ENCODE assay signal across 8 cellular contexts in the genomic region with DNA sequence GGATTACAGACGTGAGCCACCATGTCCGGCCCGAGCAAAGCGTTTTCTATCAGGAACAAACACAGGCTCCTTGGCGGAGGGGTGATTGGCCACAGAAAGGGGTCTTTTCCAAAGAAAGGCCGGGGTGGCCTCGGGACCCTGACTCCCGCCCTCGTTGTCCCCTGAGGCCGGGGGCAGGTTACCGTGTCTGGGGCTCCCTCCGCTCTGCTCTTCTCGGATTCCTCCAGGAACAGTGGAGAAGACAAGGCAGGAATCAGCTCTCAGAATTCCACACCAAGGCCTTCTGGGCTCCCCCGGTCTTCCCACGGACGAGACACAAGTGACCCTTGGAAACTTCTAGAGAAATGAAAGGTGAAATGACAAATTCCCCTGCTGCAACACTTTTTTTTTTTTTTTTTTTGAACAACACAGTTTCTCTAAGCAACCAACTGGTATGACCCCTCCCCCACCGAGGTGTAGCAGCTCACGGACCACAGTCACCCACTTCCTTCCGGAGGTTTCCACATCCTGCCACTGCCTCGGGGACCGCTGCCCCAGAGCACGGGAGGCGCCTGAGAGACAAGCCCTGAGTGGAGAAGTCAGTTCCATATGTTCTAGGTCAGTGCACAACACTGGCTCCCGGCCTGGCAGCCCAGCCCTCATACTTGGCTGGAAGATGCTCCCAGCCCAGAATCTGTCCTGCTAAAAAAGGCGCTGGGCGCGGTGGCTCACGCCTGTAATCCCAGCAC. TPM values are rescaled to one million over a fixed set of nuclear protein-coding genes. Genes with fewer than 3 reads are reported as not detected.
A peak's percentile ranks its signal among the peaks of the same experiment; 100 is the strongest.
DNase-seq lines count a peak whose midpoint lies in the region; ATAC-seq and TF ChIP-seq lines count a peak whose summit lies in the region.

No MANE protein-coding gene starts in this region.

- peak overlapping the region; percentile 90 for H3K9ac ChIP-seq in OCI-LY1 (ENCODE audit: low read length)

- H3K4me1 Mint-ChIP-seq in CD14-positive monocyte = peaks cover 76% of the 10 kb centered on the region
- peaks cover 83% of the 10 kb centered on the region for H3K4me1 Mint-ChIP-seq in activated T-cell treated with anti-CD3 and anti-CD28 coated beads, Interleukin-2, amount 50 U/mL, for 72 hours (ENCODE audit: low read depth)

- peaks cover 5% of the 10 kb centered on the region; the same call in 1 of the 2 replicates for H3F3A ChIP-seq in OCI-LY1 (ENCODE audit: insufficient read depth, low read length)

- no peaks in the 10 kb centered on the region for H3K9me3 ChIP-seq in OCI-LY1 (ENCODE audit: low read length)

- H2AFZ ChIP-seq in OCI-LY1 (ENCODE audit: low read length) = no peak overlapping the region

- peak; percentile 32 for ATAC-seq in GM21825 (IDR thresholded peaks at IDR 0.05; ENCODE audit: unreplicated experiment)
- ATAC-seq in activated T-cell treated with anti-CD3 and anti-CD28 coated beads, Interleukin-2, amount 50 U/mL, for 72 hours (replicated peaks in 1 of 2) = peak; percentile 76 to 85

- peaks cover 39 to 65% of the 10 kb centered on the region in 2 donors for H3K36me3 Mint-ChIP-seq in CD14-positive monocyte
- peaks cover 9 to 19% of the 10 kb centered on the region in 2 donors for H3K36me3 Mint-ChIP-seq in activated T-cell treated with anti-CD3 and anti-CD28 coated beads, Interleukin-2, amount 50 U/mL, for 72 hours (ENCODE audit: insufficient read depth in 2 of 2)

- peak overlapping the region; percentile 73 for H3K4me2 ChIP-seq in OCI-LY1 (ENCODE audit: low read length)

- H3K27me3 ChIP-seq in OCI-LY1 (ENCODE audit: insufficient read depth, low read length) = no peaks in the 10 kb centered on the region

- H3K36me3 ChIP-seq in OCI-LY1 (ENCODE audit: insufficient read depth, low read length) = peaks cover 6% of the 10 kb centered on the region; the same call in 1 of the 2 replicates

- H4K20me1 ChIP-seq in OCI-LY1 (ENCODE audit: insufficient read depth, low read length) = no peaks in the 10 kb centered on the region

- TF ChIP-seq CTCF in CD14-positive monocyte (IDR thresholded peaks at IDR 0.05) (no peak), OCI-LY1 (IDR thresholded peaks at IDR 0.05; ENCODE audit: low read length) (no peak)

- peak overlapping the region; percentile 66 for H3K4me3 ChIP-seq in OCI-LY1 (ENCODE audit: low read depth, low read length, poor library complexity, severe bottlenecking)

- peaks cover 5% of the 10 kb centered on the region; the same call in 1 of the 2 replicates for H3K79me2 ChIP-seq in OCI-LY1 (ENCODE audit: insufficient read depth, low read length)

- H3K4me3 Mint-ChIP-seq in CD14-positive monocyte = peak overlapping the region; percentile 96 to 97
- H3K4me3 Mint-ChIP-seq in activated T-cell treated with anti-CD3 and anti-CD28 coated beads, Interleukin-2, amount 50 U/mL, for 72 hours = peak overlapping the region; percentile 99 to 100

- H3K4me1 ChIP-seq in OCI-LY1 (ENCODE audit: insufficient read depth, low read length, severe bottlenecking) = peaks cover 91% of the 10 kb centered on the region

- DNase-seq in CD14-positive monocyte (ENCODE audit: low spot score) (peak; percentile 98), cardiac septum (ENCODE audit: low spot score) (peak; percentile 95), SHP77 (lab: John Stamatoyannopoulos, UW) (no peak), NCI-H69 (lab: John Stamatoyannopoulos, UW) (no peak)
- DNase-seq in activated T-cell treated with anti-CD3 and anti-CD28 coated beads, Interleukin-2, amount 50 U/mL, for 72 hours = peak; percentile 95 to 97
- DNase-seq in stimulated activated CD4-positive, alpha-beta T cell treated with anti-CD3 and anti-CD28 coated beads, Interleukin-1b, Interleukin-23, amount 100 ng/mL, for 4 hours (ENCODE audit: low read depth in 2 of 2) = peak; percentile 75 to 84

- no peaks in the 10 kb centered on the region for H3K9me2 ChIP-seq in OCI-LY1 (ENCODE audit: low read depth, low read length)

- intact Hi-C loops in CD14-positive monocyte (cut with micrococcal nuclease) = loop anchor here in 1 of 2 donors (1.0 kb wide), 1 partner anchor 11 kb away; a partner anchor contains a TSS
- intact Hi-C loops in cardiac septum (cut with DNase I) = no loop called here

- peak overlapping the region; percentile 98 for H3K27ac ChIP-seq in OCI-LY1 (ENCODE audit: low read depth, low read length, poor library complexity, severe bottlenecking)

- peaks cover 0 to 3% (median 0%) of the 10 kb centered on the region in 7 donors for H3K9me3 Mint-ChIP-seq in CD14-positive monocyte
- H3K9me3 Mint-ChIP-seq in activated T-cell treated with anti-CD3 and anti-CD28 coated beads, Interleukin-2, amount 50 U/mL, for 72 hours = no peaks in the 10 kb centered on the region

- peaks cover 0 to 5% (median 0%) of the 10 kb centered on the region in 3 donors for H3K27me3 Mint-ChIP-seq in CD14-positive monocyte (ENCODE audit: low read depth in 3 of 3)
- H3K27me3 Mint-ChIP-seq in activated T-cell treated with anti-CD3 and anti-CD28 coated beads, Interleukin-2, amount 50 U/mL, for 72 hours (ENCODE audit: low read depth) = no peaks in the 10 kb centered on the region

- H3K27ac Mint-ChIP-seq in CD14-positive monocyte = peak overlapping the region; percentile 98 to 100 (median 100)
- peak overlapping the region; percentile 99 for H3K27ac Mint-ChIP-seq in activated T-cell treated with anti-CD3 and anti-CD28 coated beads, Interleukin-2, amount 50 U/mL, for 72 hours

RNA-seq across cellular contexts. Expression of a gene that starts 11.0 kb away (rescaled TPM):
- polyA plus RNA-seq in CD14-positive monocyte = 10 to 100 TPM; 60.5 to 96.3 TPM
- total RNA-seq in activated T-cell treated with anti-CD3 and anti-CD28 coated beads, Interleukin-2, amount 50 U/mL, for 72 hours = 100 to 1,000 TPM; 129 to 134 TPM
- 17.0 TPM for total RNA-seq in cardiac septum

RNA-seq across cellular contexts. Expression of a gene that starts 11.6 kb away (rescaled TPM):
- polyA plus RNA-seq in CD14-positive monocyte = under 1 TPM; 0.41 to 0.80 TPM
- total RNA-seq in activated T-cell treated with anti-CD3 and anti-CD28 coated beads, Interleukin-2, amount 50 U/mL, for 72 hours = 10 to 100 TPM; 28.5 to 36.9 TPM
- total RNA-seq in cardiac septum = 4.3 TPM

RNA-seq across cellular contexts. Expression of a gene that starts 34.1 kb away (rescaled TPM):
- 10 to 100 TPM; 16.9 to 21.8 TPM for polyA plus RNA-seq in CD14-positive monocyte
- total RNA-seq in activated T-cell treated with anti-CD3 and anti-CD28 coated beads, Interleukin-2, amount 50 U/mL, for 72 hours = 100 to 1,000 TPM; 120 to 121 TPM
- 122 TPM for total RNA-seq in cardiac septum

Comparison
In these comparisons a context has a peak if more than half of its experiments do, and no peak if none do; other contexts are left out.
1. DNase-seq: peak in CD14-positive monocyte (single experiment), activated T-cell treated with anti-CD3 and anti-CD28 coated beads, Interleukin-2, amount 50 U/mL, for 72 hours (2 of 2), cardiac septum (single experiment) and stimulated activated CD4-positive, alpha-beta T cell treated with anti-CD3 and anti-CD28 coated beads, Interleukin-1b, Interleukin-23, amount 100 ng/mL, for 4 hours (2 of 2); none in SHP77 (0 of 2) and NCI-H69 (single experiment).